In the genomic region with DNA sequence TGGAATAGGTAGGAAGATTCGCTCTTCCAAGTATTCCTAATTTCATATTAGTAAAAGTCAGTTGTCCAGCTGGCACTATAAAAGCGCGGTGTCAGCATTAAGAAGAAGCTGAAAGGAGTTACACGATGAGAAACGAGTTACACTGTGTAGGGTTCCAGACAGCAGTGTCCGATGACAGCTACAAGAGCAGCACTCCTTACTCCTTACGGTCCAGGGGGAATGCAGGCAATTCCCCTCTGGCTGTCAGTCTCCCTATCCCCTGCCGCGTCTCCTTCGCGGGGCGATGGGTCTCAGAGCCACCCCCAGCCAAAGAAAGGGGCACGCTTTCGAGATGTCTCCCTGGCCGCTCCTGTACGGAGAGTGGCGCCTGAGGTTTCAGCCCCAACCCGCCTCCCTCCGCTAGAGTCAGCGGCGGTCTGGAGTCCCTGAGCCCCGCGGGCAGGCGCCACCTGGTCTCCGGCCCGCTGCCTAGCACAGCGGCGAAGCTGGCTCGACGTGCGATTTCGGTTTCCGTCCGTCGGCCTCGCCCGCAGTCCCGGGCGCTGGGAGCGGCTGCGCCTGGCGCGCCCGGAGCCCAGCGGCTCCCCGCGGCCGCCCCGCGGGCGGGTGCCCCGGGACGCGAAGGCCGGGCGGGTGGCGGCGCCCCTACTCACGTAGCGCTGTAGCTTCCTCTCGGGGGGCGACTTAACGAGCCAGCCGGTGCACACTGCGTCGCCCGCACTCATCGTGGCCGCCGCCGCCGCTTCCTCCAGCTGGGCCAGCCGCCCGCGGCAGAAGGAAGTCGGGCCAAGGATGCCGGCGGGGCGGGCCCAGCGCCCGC, we compare ENCODE assay signal across 1 cellular context.
TF ChIP-seq lines count a peak whose summit lies in the region.

A gene with protein sequence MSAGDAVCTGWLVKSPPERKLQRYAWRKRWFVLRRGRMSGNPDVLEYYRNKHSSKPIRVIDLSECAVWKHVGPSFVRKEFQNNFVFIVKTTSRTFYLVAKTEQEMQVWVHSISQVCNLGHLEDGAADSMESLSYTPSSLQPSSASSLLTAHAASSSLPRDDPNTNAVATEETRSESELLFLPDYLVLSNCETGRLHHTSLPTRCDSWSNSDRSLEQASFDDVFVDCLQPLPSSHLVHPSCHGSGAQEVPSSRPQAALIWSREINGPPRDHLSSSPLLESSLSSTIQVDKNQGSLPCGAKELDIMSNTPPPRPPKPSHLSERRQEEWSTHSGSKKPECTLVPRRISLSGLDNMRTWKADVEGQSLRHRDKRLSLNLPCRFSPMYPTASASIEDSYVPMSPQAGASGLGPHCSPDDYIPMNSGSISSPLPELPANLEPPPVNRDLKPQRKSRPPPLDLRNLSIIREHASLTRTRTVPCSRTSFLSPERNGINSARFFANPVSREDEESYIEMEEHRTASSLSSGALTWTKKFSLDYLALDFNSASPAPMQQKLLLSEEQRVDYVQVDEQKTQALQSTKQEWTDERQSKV (minus strand): TSS at position 777 of the 820 bp plus-strand sequence. CDS start 52 bp downstream, at position 725.

TF ChIP-seq in K562, 482 proteins besides CTCF, POLR2A, EP300 and RAD21 (continued from another document and continues in another):
- TF ChIP-seq, protein P1, sequence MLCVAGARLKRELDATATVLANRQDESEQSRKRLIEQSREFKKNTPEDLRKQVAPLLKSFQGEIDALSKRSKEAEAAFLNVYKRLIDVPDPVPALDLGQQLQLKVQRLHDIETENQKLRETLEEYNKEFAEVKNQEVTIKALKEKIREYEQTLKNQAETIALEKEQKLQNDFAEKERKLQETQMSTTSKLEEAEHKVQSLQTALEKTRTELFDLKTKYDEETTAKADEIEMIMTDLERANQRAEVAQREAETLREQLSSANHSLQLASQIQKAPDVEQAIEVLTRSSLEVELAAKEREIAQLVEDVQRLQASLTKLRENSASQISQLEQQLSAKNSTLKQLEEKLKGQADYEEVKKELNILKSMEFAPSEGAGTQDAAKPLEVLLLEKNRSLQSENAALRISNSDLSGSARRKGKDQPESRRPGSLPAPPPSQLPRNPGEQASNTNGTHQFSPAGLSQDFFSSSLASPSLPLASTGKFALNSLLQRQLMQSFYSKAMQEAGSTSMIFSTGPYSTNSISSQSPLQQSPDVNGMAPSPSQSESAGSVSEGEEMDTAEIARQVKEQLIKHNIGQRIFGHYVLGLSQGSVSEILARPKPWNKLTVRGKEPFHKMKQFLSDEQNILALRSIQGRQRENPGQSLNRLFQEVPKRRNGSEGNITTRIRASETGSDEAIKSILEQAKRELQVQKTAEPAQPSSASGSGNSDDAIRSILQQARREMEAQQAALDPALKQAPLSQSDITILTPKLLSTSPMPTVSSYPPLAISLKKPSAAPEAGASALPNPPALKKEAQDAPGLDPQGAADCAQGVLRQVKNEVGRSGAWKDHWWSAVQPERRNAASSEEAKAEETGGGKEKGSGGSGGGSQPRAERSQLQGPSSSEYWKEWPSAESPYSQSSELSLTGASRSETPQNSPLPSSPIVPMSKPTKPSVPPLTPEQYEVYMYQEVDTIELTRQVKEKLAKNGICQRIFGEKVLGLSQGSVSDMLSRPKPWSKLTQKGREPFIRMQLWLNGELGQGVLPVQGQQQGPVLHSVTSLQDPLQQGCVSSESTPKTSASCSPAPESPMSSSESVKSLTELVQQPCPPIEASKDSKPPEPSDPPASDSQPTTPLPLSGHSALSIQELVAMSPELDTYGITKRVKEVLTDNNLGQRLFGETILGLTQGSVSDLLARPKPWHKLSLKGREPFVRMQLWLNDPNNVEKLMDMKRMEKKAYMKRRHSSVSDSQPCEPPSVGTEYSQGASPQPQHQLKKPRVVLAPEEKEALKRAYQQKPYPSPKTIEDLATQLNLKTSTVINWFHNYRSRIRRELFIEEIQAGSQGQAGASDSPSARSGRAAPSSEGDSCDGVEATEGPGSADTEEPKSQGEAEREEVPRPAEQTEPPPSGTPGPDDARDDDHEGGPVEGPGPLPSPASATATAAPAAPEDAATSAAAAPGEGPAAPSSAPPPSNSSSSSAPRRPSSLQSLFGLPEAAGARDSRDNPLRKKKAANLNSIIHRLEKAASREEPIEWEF (CRISPR knock-in tag; IDR thresholded peaks at IDR 0.05): no peak
- no peak for TF ChIP-seq ASH1L (IDR thresholded peaks at IDR 0.05; ENCODE audit: borderline replicate concordance, low read depth, partially characterized antibody)
- TF ChIP-seq FOXJ3 (CRISPR knock-in tag; IDR thresholded peaks at IDR 0.05): no peak
- TF ChIP-seq MTA2 (IDR thresholded peaks at IDR 0.05; ENCODE audit: low read depth): no peak
- TF ChIP-seq SAFB2 (IDR thresholded peaks at IDR 0.05; ENCODE audit: borderline replicate concordance, low read depth, low read length, severe bottlenecking): no peak
- TF ChIP-seq RBM17 (IDR thresholded peaks at IDR 0.05; ENCODE audit: borderline replicate concordance, low read depth, low read length): no peak
- TF ChIP-seq UBTF (IDR thresholded peaks at IDR 0.05; ENCODE audit: borderline replicate concordance in 1 of 2, low read depth in 2 of 2, low read length in 2 of 2): peak; percentile 35 to 63; a peak in 1 of 4 replicates
- no peak for TF ChIP-seq CREB5 (CRISPR knock-in tag; IDR thresholded peaks at IDR 0.05)
- no peak for TF ChIP-seq ZBTB12 (CRISPR knock-in tag; IDR thresholded peaks at IDR 0.05)
- TF ChIP-seq AFF1 (IDR thresholded peaks at IDR 0.05; ENCODE audit: low read depth in 1 of 2, partially characterized antibody in 2 of 2): no peak
- TF ChIP-seq, protein P2, sequence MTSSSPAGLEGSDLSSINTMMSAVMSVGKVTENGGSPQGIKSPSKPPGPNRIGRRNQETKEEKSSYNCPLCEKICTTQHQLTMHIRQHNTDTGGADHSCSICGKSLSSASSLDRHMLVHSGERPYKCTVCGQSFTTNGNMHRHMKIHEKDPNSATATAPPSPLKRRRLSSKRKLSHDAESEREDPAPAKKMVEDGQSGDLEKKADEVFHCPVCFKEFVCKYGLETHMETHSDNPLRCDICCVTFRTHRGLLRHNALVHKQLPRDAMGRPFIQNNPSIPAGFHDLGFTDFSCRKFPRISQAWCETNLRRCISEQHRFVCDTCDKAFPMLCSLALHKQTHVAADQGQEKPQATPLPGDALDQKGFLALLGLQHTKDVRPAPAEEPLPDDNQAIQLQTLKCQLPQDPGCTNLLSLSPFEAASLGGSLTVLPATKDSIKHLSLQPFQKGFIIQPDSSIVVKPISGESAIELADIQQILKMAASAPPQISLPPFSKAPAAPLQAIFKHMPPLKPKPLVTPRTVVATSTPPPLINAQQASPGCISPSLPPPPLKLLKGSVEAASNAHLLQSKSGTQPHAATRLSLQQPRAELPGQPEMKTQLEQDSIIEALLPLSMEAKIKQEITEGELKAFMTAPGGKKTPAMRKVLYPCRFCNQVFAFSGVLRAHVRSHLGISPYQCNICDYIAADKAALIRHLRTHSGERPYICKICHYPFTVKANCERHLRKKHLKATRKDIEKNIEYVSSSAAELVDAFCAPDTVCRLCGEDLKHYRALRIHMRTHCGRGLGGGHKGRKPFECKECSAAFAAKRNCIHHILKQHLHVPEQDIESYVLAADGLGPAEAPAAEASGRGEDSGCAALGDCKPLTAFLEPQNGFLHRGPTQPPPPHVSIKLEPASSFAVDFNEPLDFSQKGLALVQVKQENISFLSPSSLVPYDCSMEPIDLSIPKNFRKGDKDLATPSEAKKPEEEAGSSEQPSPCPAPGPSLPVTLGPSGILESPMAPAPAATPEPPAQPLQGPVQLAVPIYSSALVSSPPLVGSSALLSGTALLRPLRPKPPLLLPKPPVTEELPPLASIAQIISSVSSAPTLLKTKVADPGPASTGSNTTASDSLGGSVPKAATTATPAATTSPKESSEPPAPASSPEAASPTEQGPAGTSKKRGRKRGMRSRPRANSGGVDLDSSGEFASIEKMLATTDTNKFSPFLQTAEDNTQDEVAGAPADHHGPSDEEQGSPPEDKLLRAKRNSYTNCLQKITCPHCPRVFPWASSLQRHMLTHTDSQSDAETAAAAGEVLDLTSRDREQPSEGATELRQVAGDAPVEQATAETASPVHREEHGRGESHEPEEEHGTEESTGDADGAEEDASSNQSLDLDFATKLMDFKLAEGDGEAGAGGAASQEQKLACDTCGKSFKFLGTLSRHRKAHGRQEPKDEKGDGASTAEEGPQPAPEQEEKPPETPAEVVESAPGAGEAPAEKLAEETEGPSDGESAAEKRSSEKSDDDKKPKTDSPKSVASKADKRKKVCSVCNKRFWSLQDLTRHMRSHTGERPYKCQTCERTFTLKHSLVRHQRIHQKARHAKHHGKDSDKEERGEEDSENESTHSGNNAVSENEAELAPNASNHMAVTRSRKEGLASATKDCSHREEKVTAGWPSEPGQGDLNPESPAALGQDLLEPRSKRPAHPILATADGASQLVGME (CRISPR knock-in tag; IDR thresholded peaks at IDR 0.05): no peak
- peak; percentile 28 for TF ChIP-seq BRD9 (IDR thresholded peaks at IDR 0.05; ENCODE audit: low read depth, partially characterized antibody)
- TF ChIP-seq NCOR1 (IDR thresholded peaks at IDR 0.05): no peak
- no peak for TF ChIP-seq ZNF57 (CRISPR knock-in tag; IDR thresholded peaks at IDR 0.05)
- TF ChIP-seq NCOA6 (IDR thresholded peaks at IDR 0.05): no peak
- no peak for TF ChIP-seq ZNF445 (CRISPR knock-in tag; IDR thresholded peaks at IDR 0.05; ENCODE audit: low read depth)
- TF ChIP-seq TSC22D4 (tag; IDR thresholded peaks at IDR 0.05): no peak
